ENCODE assay signal across 17 cellular contexts in the genomic region with DNA sequence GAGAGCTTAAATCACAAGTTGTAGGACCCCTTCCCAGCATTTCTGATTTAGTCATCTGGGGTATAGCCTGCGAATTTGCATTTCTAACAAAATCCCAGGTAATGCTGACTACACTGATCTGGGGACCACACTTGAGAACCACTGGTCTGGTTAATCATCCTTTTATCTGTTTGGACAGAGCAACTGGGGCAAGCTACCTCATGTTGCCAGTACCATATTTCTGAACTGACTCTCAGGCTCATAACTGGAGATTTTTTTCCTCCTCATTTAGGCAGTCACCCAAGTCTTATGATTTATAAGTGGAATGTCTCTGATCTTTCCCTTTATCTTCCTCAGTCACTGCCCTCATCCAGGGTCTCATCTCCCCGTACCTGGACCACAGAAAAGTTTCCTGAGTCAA.
"Had no signal": no experiment of that assay in that cellular context is flagged by ENCODE, and none has a peak within 500 bp of the region (broad histone marks: within the 10 kb centered on the region; RNA-seq: fewer than 3 reads in every experiment).

No MANE protein-coding gene starts in this region.

- H3K9me3 Mint-ChIP-seq: naive thymus-derived CD8-positive, alpha-beta T cell; stimulated activated effector memory CD8-positive, alpha-beta T cell treated with anti-CD3 and anti-CD28 coated beads, Interleukin-12 subunit alpha, Interleukin-12 subunit beta, amount 100 ng/mL, for 72 hours had no signal

- H3K36me3 Mint-ChIP-seq: naive thymus-derived CD8-positive, alpha-beta T cell; stimulated activated effector memory CD8-positive, alpha-beta T cell treated with anti-CD3 and anti-CD28 coated beads, Interleukin-12 subunit alpha, Interleukin-12 subunit beta, amount 100 ng/mL, for 72 hours had no signal

- H3K27me3 Mint-ChIP-seq: naive thymus-derived CD8-positive, alpha-beta T cell had no signal

- DNase-seq: activated CD4-positive, alpha-beta T cell treated with anti-CD3 and anti-CD28 coated beads, Interleukin-2, amount 50 U/mL, for 1 hour; activated CD4-positive, CD25-positive, alpha-beta regulatory T cell; activated effector memory CD4-positive, alpha-beta T cell treated with Interleukin-2 at 50 U/mL for 16 hours; activated naive CD4-positive, alpha-beta T cell treated with anti-CD3 and anti-CD28 coated beads, Interleukin-2, amount 50 U/mL, for 16 hours; activated T-cell treated with anti-CD3 and anti-CD28 coated beads for 4 hours; caudate nucleus; effector CD8-positive, alpha-beta T cell; islet precursor cell; left lung; mesenchymal stem cell; naive thymus-derived CD8-positive, alpha-beta T cell; stimulated activated CD4-positive, alpha-beta T cell treated with anti-CD3 and anti-CD28 coated beads, Interleukin-12 subunit alpha, Interleukin-12 subunit beta, amount 100 ng/mL, for 4 hours; stimulated activated CD4-positive, alpha-beta T cell treated with anti-CD3 and anti-CD28 coated beads, Interleukin-2, amount 100 ng/mL, for 24 hours; SW 1271; thyroid gland had no signal

- H3K4me3 Mint-ChIP-seq: naive thymus-derived CD8-positive, alpha-beta T cell; stimulated activated effector memory CD8-positive, alpha-beta T cell treated with anti-CD3 and anti-CD28 coated beads, Interleukin-12 subunit alpha, Interleukin-12 subunit beta, amount 100 ng/mL, for 72 hours had no signal

- ATAC-seq: left lung; naive thymus-derived CD8-positive, alpha-beta T cell; stimulated activated effector memory CD8-positive, alpha-beta T cell treated with anti-CD3 and anti-CD28 coated beads, Interleukin-12 subunit alpha, Interleukin-12 subunit beta, amount 100 ng/mL, for 72 hours had no signal

- H3K27ac Mint-ChIP-seq: stimulated activated effector memory CD8-positive, alpha-beta T cell treated with anti-CD3 and anti-CD28 coated beads, Interleukin-12 subunit alpha, Interleukin-12 subunit beta, amount 100 ng/mL, for 72 hours had no signal

- H3K27ac ChIP-seq: coronary artery, left lung, thyroid gland had no signal

- H3K4me3 ChIP-seq: coronary artery, left lung, thyroid gland had no signal

- H3K9me3 ChIP-seq: left lung, thyroid gland had no signal

- H3K4me1 ChIP-seq: thyroid gland had no signal

- H3K4me1 Mint-ChIP-seq: stimulated activated effector memory CD8-positive, alpha-beta T cell treated with anti-CD3 and anti-CD28 coated beads, Interleukin-12 subunit alpha, Interleukin-12 subunit beta, amount 100 ng/mL, for 72 hours had no signal
